8 cellular contexts compared by ENCODE assay signal in genomic region chr9:129948626-129949025, GRCh38.
DNase-seq lines count a peak whose midpoint lies in the region; ATAC-seq and TF ChIP-seq lines count a peak whose summit lies in the region.
"Not testable (repeated sequence)": the region's sequence is repeated elsewhere in the genome, so short reads cannot be mapped to it uniquely, and the experiment has no call there.

No MANE protein-coding gene starts in this region.

- H3K27ac Mint-ChIP-seq in activated CD4-positive, alpha-beta T cell treated with anti-CD3 and anti-CD28 coated beads for 36 hours = peak overlapping the region; percentile 14
- peak overlapping the region; percentile 39 for H3K27ac Mint-ChIP-seq in activated naive CD8-positive, alpha-beta T cell treated with anti-CD3 and anti-CD28 coated beads for 36 hours
- peak overlapping the region; percentile 25 for H3K27ac Mint-ChIP-seq in mesothelial cell of epicardium

- POLR2A ChIA-PET in A673 (lab: Charles Lee; ENCODE audit: low non-redundant PET) = interaction anchor here (0.6 kb wide), 1 partner anchor 15 kb away, joined by 3 read pairs; no protein-coding TSS in a partner anchor
- POLR2A ChIA-PET in activated CD4-positive, alpha-beta T cell treated with anti-CD3 and anti-CD28 coated beads for 36 hours (lab: Charles Lee) = interaction anchor here (0.6 to 0.7 kb wide), 2 partner anchors 26 to 91 kb away, joined by 3 read pairs; no protein-coding TSS in a partner anchor

- H3K27ac ChIP-seq in A673 (ENCODE audit: low read depth, low read length, poor library complexity, severe bottlenecking) (peak overlapping the region; percentile 73), esophagus muscularis mucosa (replicated peaks in 1 of 4) (peak overlapping the region; percentile 79 to 84 (median 82)), neutrophil (peak overlapping the region; percentile 20), stomach smooth muscle (ENCODE audit: low read length) (peak overlapping the region; percentile 83)

- not testable (repeated sequence) for TF ChIP-seq POLR2A in esophagus muscularis mucosa (IDR thresholded peaks at IDR 0.05; ENCODE audit: low read depth)

- DNase-seq in A673 (ENCODE audit: low spot score); activated CD4-positive, alpha-beta T cell treated with anti-CD3 and anti-CD28 coated beads for 36 hours; activated naive CD8-positive, alpha-beta T cell treated with anti-CD3 and anti-CD28 coated beads for 36 hours; esophagus muscularis mucosa (ENCODE audit: extremely low spot score); mesothelial cell of epicardium (ENCODE audit: low spot score in 2 of 2, unreplicated experiment in 2 of 2): not testable (repeated sequence)
- DNase-seq in LHCN-M2 (ENCODE audit: low read depth) = peak; percentile 76

- H3K4me1 ChIP-seq in A673 (ENCODE audit: insufficient read depth, low read length, poor library complexity, severe bottlenecking) = peaks cover 68% of the 10 kb centered on the region
- peaks cover 15 to 83% (median 78%) of the 10 kb centered on the region in 4 donors for H3K4me1 ChIP-seq in esophagus muscularis mucosa
- peaks cover 40 to 43% of the 10 kb centered on the region in 2 experiments for H3K4me1 ChIP-seq in neutrophil (ENCODE audit: control insufficient read depth in 1 of 2, insufficient read depth in 1 of 2, low read depth in 1 of 2, low read length in 1 of 2)
- H3K4me1 ChIP-seq in stomach smooth muscle (ENCODE audit: control insufficient read depth, insufficient read depth, low read length) = peaks cover 32% of the 10 kb centered on the region

- not testable (repeated sequence) for TF ChIP-seq EP300 in esophagus muscularis mucosa (IDR thresholded peaks at IDR 0.05)

- peaks cover 70% of the 10 kb centered on the region for H3K36me3 Mint-ChIP-seq in activated CD4-positive, alpha-beta T cell treated with anti-CD3 and anti-CD28 coated beads for 36 hours (ENCODE audit: low read depth)
- H3K36me3 Mint-ChIP-seq in activated naive CD8-positive, alpha-beta T cell treated with anti-CD3 and anti-CD28 coated beads for 36 hours = peaks cover 76% of the 10 kb centered on the region
- H3K36me3 Mint-ChIP-seq in mesothelial cell of epicardium = peaks cover 12% of the 10 kb centered on the region

- H3K36me3 ChIP-seq in A673 (ENCODE audit: insufficient read depth, low read length, poor library complexity, severe bottlenecking) = peaks cover 75% of the 10 kb centered on the region
- H3K36me3 ChIP-seq in esophagus muscularis mucosa = peaks cover 0 to 32% (median 15%) of the 10 kb centered on the region in 4 donors
- H3K36me3 ChIP-seq in neutrophil = peaks cover 14% of the 10 kb centered on the region
- H3K36me3 ChIP-seq in stomach smooth muscle (ENCODE audit: control insufficient read depth in 2 of 2, insufficient read depth in 2 of 2, low read length in 2 of 2) = not testable (repeated sequence)

- H3K9me3 Mint-ChIP-seq in activated CD4-positive, alpha-beta T cell treated with anti-CD3 and anti-CD28 coated beads for 36 hours (ENCODE audit: low read depth); activated naive CD8-positive, alpha-beta T cell treated with anti-CD3 and anti-CD28 coated beads for 36 hours; mesothelial cell of epicardium: not testable (repeated sequence)

- not testable (repeated sequence) for H3K9me3 ChIP-seq in A673 (ENCODE audit: low read depth, low read length, poor library complexity, severe bottlenecking); esophagus muscularis mucosa; neutrophil; stomach smooth muscle (ENCODE audit: control insufficient read depth in 2 of 2, low read length in 2 of 2)

- H3K4me1 Mint-ChIP-seq in activated CD4-positive, alpha-beta T cell treated with anti-CD3 and anti-CD28 coated beads for 36 hours = peaks cover 60% of the 10 kb centered on the region
- H3K4me1 Mint-ChIP-seq in activated naive CD8-positive, alpha-beta T cell treated with anti-CD3 and anti-CD28 coated beads for 36 hours = peaks cover 53% of the 10 kb centered on the region
- not testable (repeated sequence) for H3K4me1 Mint-ChIP-seq in mesothelial cell of epicardium

- not testable (repeated sequence) for H3K4me3 Mint-ChIP-seq in activated CD4-positive, alpha-beta T cell treated with anti-CD3 and anti-CD28 coated beads for 36 hours; activated naive CD8-positive, alpha-beta T cell treated with anti-CD3 and anti-CD28 coated beads for 36 hours; mesothelial cell of epicardium

- not testable (repeated sequence) for H3K9ac ChIP-seq in stomach smooth muscle (ENCODE audit: low read length in 2 of 2)

- TF ChIP-seq CTCF in A673 (conservative IDR thresholded peaks at IDR 0.05; ENCODE audit: low read depth, low read length); esophagus muscularis mucosa (IDR thresholded peaks at IDR 0.05); mesothelial cell of epicardium (IDR thresholded peaks at IDR 0.05; ENCODE audit: unreplicated experiment); neutrophil (IDR thresholded peaks at IDR 0.05): not testable (repeated sequence)

- BruUV-seq in A673 (replicated peaks; lab: Mats Ljungman, UMichigan) = not testable (repeated sequence)

- not testable (repeated sequence) for H3K27me3 Mint-ChIP-seq in activated CD4-positive, alpha-beta T cell treated with anti-CD3 and anti-CD28 coated beads for 36 hours; activated naive CD8-positive, alpha-beta T cell treated with anti-CD3 and anti-CD28 coated beads for 36 hours; mesothelial cell of epicardium (ENCODE audit: low read depth)

- 50% methylated on average over 7 of the region's 7 CpGs for WGBS in esophagus muscularis mucosa

- CTCF ChIA-PET in A673 (lab: Charles Lee) = interaction anchor here (0.6 kb wide), 1 partner anchor 10 kb away, joined by 4 read pairs; no protein-coding TSS in a partner anchor
- CTCF ChIA-PET in activated CD4-positive, alpha-beta T cell treated with anti-CD3 and anti-CD28 coated beads for 36 hours (lab: Charles Lee) = interaction anchor here (0.8 to 3.1 kb wide), 4 partner anchors 10 to 91 kb away, joined by 3 to 13 read pairs (median 4); no protein-coding TSS in a partner anchor

- H3K4me3 ChIP-seq in A673 (ENCODE audit: low read depth, low read length, poor library complexity, severe bottlenecking); esophagus muscularis mucosa; neutrophil (ENCODE audit: low read depth in 1 of 2, low read length in 1 of 2); stomach smooth muscle (ENCODE audit: low read length in 2 of 2): not testable (repeated sequence)

- ATAC-seq in activated CD4-positive, alpha-beta T cell treated with anti-CD3 and anti-CD28 coated beads for 36 hours = not testable (repeated sequence)

- intact Hi-C loops in A673 (cut with micrococcal nuclease; ENCODE audit: unreplicated experiment); esophagus muscularis mucosa (cut with DNase I): not testable (repeated sequence)
- intact Hi-C loops in activated CD4-positive, alpha-beta T cell treated with anti-CD3 and anti-CD28 coated beads for 36 hours (cut with DNase I, micrococcal nuclease) = loop anchor here (5.0 kb wide), 2 partner anchors 89 to 149 kb away; no protein-coding TSS in a partner anchor

- not testable (repeated sequence) for H3K27me3 ChIP-seq in A673 (replicated peaks; ENCODE audit: insufficient read depth, low read depth, low read length, poor library complexity); esophagus muscularis mucosa; neutrophil; stomach smooth muscle (ENCODE audit: control insufficient read depth in 1 of 2, insufficient read depth in 2 of 2, low read length in 2 of 2)

Comparison
In these comparisons a context has a peak if more than half of its experiments do, and no peak if none do; other contexts are left out.
1. H3K27ac ChIP-seq: peak in every context shown above with its lines; median percentile 83 in stomach smooth muscle; 82 in esophagus muscularis mucosa; 73 in A673; 20 in neutrophil.